Comparison of ENCODE assay signal across 13 cellular contexts in genomic region chr2:131425191-131426021, GRCh38. TPM values are rescaled to one million over a fixed set of nuclear protein-coding genes. Genes with fewer than 3 reads are reported as not detected.
DNase-seq lines count a peak whose midpoint lies in the region; ATAC-seq and TF ChIP-seq lines count a peak whose summit lies in the region.
"Had no signal": no experiment of that assay in that cellular context is flagged by ENCODE, and none has a peak within 500 bp of the region (broad histone marks: within the 10 kb centered on the region; RNA-seq: fewer than 3 reads in every experiment).

No MANE protein-coding gene starts in this region.

- H2AFZ ChIP-seq in trophoblast cell (ENCODE audit: insufficient read depth, low read length, poor library complexity), result peak overlapping the region; percentile 41

- no peak overlapping the region for H3K9ac ChIP-seq in trophoblast cell (ENCODE audit: low read length)

- CTCF ChIA-PET in Panc1 (lab: Charles Lee), result no interaction called here

- H2AK5ac ChIP-seq in trophoblast cell (ENCODE audit: low read length), result no peak overlapping the region

- H3K4me2 ChIP-seq in trophoblast cell (ENCODE audit: low read length), result peak overlapping the region; percentile 68

- POLR2A ChIA-PET in Panc1 (lab: Charles Lee), result no interaction called here

- H3K4me1 ChIP-seq in Panc1 (ENCODE audit: control insufficient read depth, insufficient read depth, low read length), result no peaks in the 10 kb centered on the region
- H3K4me1 ChIP-seq in trophoblast cell (ENCODE audit: control insufficient read depth in 1 of 2, insufficient read depth in 2 of 2, low read length in 2 of 2), result peaks cover 0 to 2% of the 10 kb centered on the region in 2 experiments
- H3K4me1 ChIP-seq: heart right ventricle, pancreas had no signal

- BruUV-seq in Panc1 (replicated peaks; lab: Mats Ljungman, UMichigan), result no TSS peak

- H3K79me2 ChIP-seq in trophoblast cell (ENCODE audit: control insufficient read depth, insufficient read depth, low read length, poor library complexity), result no peaks in the 10 kb centered on the region

- H2BK120ac ChIP-seq in trophoblast cell (ENCODE audit: insufficient read depth, low read length, poor library complexity), result no peak overlapping the region

- H3K14ac ChIP-seq in trophoblast cell (ENCODE audit: low read length), result no peak overlapping the region

- ATAC-seq in Panc1 (peak; percentile 80), HG03108 (IDR thresholded peaks at IDR 0.05; ENCODE audit: unreplicated experiment) (no peak)

- TF ChIP-seq CTCF in Panc1 (IDR thresholded peaks at IDR 0.05), result no peak
- TF ChIP-seq CTCF in fibroblast of the aortic adventitia (IDR thresholded peaks at IDR 0.05; ENCODE audit: insufficient read depth, low read length), result no peak

- no peaks in the 10 kb centered on the region for H3K79me1 ChIP-seq in trophoblast cell (ENCODE audit: low read length)

- H3K27ac ChIP-seq in Panc1 (ENCODE audit: low read length), result no peak overlapping the region
- no peak overlapping the region for H3K27ac ChIP-seq in trophoblast cell (ENCODE audit: low read depth, low read length)
- H3K27ac ChIP-seq: heart right ventricle, pancreas had no signal

- H3K4ac ChIP-seq in trophoblast cell (ENCODE audit: low read depth, low read length), result no peak overlapping the region

- no peak overlapping the region for H2BK12ac ChIP-seq in trophoblast cell (ENCODE audit: low read length)

- H3K27me3 ChIP-seq in Panc1 (ENCODE audit: control insufficient read depth, insufficient read depth, low read length) (peaks cover 35% of the 10 kb centered on the region), trophoblast cell (ENCODE audit: insufficient read depth, low read length) (peaks cover 22% of the 10 kb centered on the region)

- no peaks in the 10 kb centered on the region for H3K36me3 ChIP-seq in Panc1 (ENCODE audit: control insufficient read depth, insufficient read depth, low read length)
- no peaks in the 10 kb centered on the region for H3K36me3 ChIP-seq in trophoblast cell (ENCODE audit: control insufficient read depth in 1 of 2, insufficient read depth in 2 of 2, low read length in 2 of 2)
- H3K36me3 ChIP-seq: heart right ventricle, pancreas had no signal

- no peak overlapping the region for H4K8ac ChIP-seq in trophoblast cell (ENCODE audit: low read depth, low read length)

- intact Hi-C loops in Panc1 (cut with micrococcal nuclease; ENCODE audit: unreplicated experiment), result no loop called here

- no peaks in the 10 kb centered on the region for H3K9me3 ChIP-seq in Panc1 (ENCODE audit: control insufficient read depth, insufficient read depth, low read depth, low read length)
- no peaks in the 10 kb centered on the region for H3K9me3 ChIP-seq in trophoblast cell (ENCODE audit: insufficient read depth, low read depth, low read length)
- H3K9me3 ChIP-seq: heart right ventricle, pancreas had no signal

- no CpG with 5 or more reads among the region's 66 CpGs for WGBS in trophoblast cell (ENCODE audit: extremely low coverage, insufficient coverage, insufficient read length)

- H4K12ac ChIP-seq in trophoblast cell (ENCODE audit: low read depth, low read length), result no peak overlapping the region

- no peak overlapping the region for H2BK5ac ChIP-seq in trophoblast cell (ENCODE audit: low read depth, low read length, poor library complexity)

- H3K18ac ChIP-seq in trophoblast cell (ENCODE audit: low read length), result no peak overlapping the region

- H3K23ac ChIP-seq in trophoblast cell (ENCODE audit: low read length), result no peak overlapping the region

- peak overlapping the region; percentile 11 to 43; a peak in 3 of 4 replicates for H3K4me3 ChIP-seq in Panc1 (ENCODE audit: low read depth in 2 of 2, low read length in 2 of 2)
- H3K4me3 ChIP-seq in fibroblast of the aortic adventitia (ENCODE audit: low read depth, low read length), result peak overlapping the region; percentile 17
- peak overlapping the region; percentile 64 for H3K4me3 ChIP-seq in trophoblast cell (ENCODE audit: low read depth, low read length)

- no peak overlapping the region for H4K91ac ChIP-seq in trophoblast cell (ENCODE audit: low read depth, low read length)

- peak; percentile 19 for DNase-seq in NCI-H2171 treated with DMSO at 0.1 percent for 48 hours (lab: John Stamatoyannopoulos, UW)
- DNase-seq in NCI-H2171 (lab: John Stamatoyannopoulos, UW), result no peak
- no peak for DNase-seq in Panc1 (ENCODE audit: low read depth, low spot score)
- DNase-seq in fibroblast of the aortic adventitia (ENCODE audit: low read depth), result no peak
- DNase-seq in trophoblast cell, result no peak
- no peak for DNase-seq in KBM-7
- no peak for DNase-seq in SHP77 (lab: John Stamatoyannopoulos, UW)
- DNase-seq: activated CD4-positive, alpha-beta T cell treated with anti-CD3 and anti-CD28 coated beads for 48 hours; heart right ventricle; MM.1S had no signal

- in situ Hi-C loops in Panc1 (cut with HindIII; ENCODE audit: low pct_unique_long_range_greater_than_20kb, low sequenced_read_pairs) (no loop called here), KBM-7 (cut with MboI; ENCODE audit: low pct_unique_long_range_greater_than_20kb, low sequenced_read_pairs) (no loop called here)

RNA-seq across cellular contexts. Expression of gene TUBA3D, which starts 50.5 kb away (rescaled TPM):
- total RNA-seq in Panc1 (2021; ENCODE audit: unreplicated experiment) (not detected), fibroblast of the aortic adventitia (ENCODE audit: low replicate concordance) (not detected in 2 replicates)
- 0.40 TPM for polyA plus RNA-seq in Panc1 (2012; ENCODE audit: insufficient read length)
- polyA plus RNA-seq in trophoblast cell (2013), result not detected in 2 replicates
- total RNA-seq: pancreas had no signal
- polyA plus RNA-seq: AG04450 had no signal
